8 cellular contexts compared by ENCODE assay signal in the genomic region with DNA sequence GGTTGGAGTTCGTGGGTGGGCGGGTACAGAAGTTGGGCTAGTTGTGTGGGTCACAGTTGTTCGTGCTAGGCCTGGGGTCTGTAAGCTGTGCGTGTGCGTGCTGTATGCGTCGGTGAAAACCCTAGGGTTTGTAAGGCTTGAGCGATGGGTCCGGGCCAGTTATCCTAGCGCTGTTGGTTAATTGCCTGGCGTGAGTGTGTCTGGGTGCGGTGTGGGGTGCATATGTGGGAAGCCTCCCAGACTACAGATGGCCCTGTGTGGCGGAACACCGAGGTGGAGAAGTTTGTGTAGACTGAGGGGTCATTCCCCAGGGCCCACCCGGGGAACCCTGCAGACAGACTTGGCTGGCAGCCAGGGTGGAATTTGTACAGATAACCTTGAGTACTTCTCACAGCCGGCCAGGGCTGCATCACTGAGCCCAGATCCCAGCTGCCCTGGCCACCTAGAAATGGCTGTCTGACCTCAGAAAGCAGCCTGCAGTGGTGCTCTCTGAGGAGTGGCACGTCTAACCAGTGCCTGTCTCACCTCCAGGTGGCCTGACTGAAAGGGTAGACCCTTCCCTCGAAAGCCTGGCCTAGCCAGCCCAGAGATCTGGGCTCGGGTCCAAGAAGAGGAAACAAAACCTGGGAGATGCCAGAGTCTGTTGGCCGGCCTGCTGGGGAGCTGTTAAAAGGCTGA. TPM values are rescaled to one million over a fixed set of nuclear protein-coding genes. Genes with fewer than 3 reads are reported as not detected.
DNase-seq lines count a peak whose midpoint lies in the region; ATAC-seq and TF ChIP-seq lines count a peak whose summit lies in the region.

No MANE protein-coding gene starts in this region.

- TF ChIP-seq POLR2A in stomach (IDR thresholded peaks at IDR 0.05) = no peak

- peaks cover 15 to 34% (median 31%) of the 10 kb centered on the region in 4 donors for H3K4me1 ChIP-seq in stomach

- no peaks in the 10 kb centered on the region for H3K27me3 ChIP-seq in stomach

- DNase-seq in DMS153 treated with DMSO at 0.1 percent for 48 hours (lab: John Stamatoyannopoulos, UW; ENCODE audit: unreplicated experiment) (peak; percentile 28), HUDEP-2 (lab: John Stamatoyannopoulos, UW; ENCODE audit: unreplicated experiment in 76 of 76) (peak in 46 of 76 experiments; percentile 4 to 68 (median 38)), OCI-M1 (lab: John Stamatoyannopoulos, UW) (peak; percentile 74), cerebellum (ENCODE audit: low spot score) (peak; percentile 52), left lobe of liver (ENCODE audit: low spot score) (peak; percentile 67), stomach (peak; percentile 67)
- no peak for DNase-seq in stimulated activated CD4-positive, alpha-beta T cell treated with anti-CD3 and anti-CD28 coated beads, Interleukin-12 subunit alpha, Interleukin-12 subunit beta, amount 100 ng/mL, for 4 hours

- H3K4me3 ChIP-seq in stomach = peak overlapping the region; percentile 74 to 89 (median 82)

- no peaks in the 10 kb centered on the region for H3K9me3 ChIP-seq in stomach

- H3K36me3 ChIP-seq in stomach = peaks cover 8 to 19% (median 17%) of the 10 kb centered on the region in 4 donors

- H3K27ac ChIP-seq in stomach = peak overlapping the region; percentile 34 to 97 (median 90)

- no peak for TF ChIP-seq EP300 in stomach (IDR thresholded peaks at IDR 0.05)

- WGBS in stomach, 5 donors = 2 to 6% (median 3%) methylated on average over 17 to 20 of the region's 20 CpGs

- ATAC-seq in left lobe of liver (peak; percentile 41), GM18502 (IDR thresholded peaks at IDR 0.05; ENCODE audit: poor library complexity, unreplicated experiment) (no peak)

- intact Hi-C loops in stomach (cut with DNase I; ENCODE audit: low total_unique reads) = no loop called here

- TF ChIP-seq CTCF in stomach (IDR thresholded peaks at IDR 0.05) = no peak

RNA-seq across cellular contexts. Expression of a gene that starts 1.8 kb away (rescaled TPM):
- 14.2 TPM for total RNA-seq in cerebellum
- 4.6 TPM for total RNA-seq in left lobe of liver
- 10 to 100 TPM in 4 of 5 donors, not detected in 1; 14.9 to 24.6 (median 18.7) TPM for total RNA-seq in stomach
- 1 to 10 TPM; 4.6 to 5.2 (median 4.8) TPM for polyA plus RNA-seq in stomach

RNA-seq across cellular contexts. Expression of a gene that starts 30.4 kb away (rescaled TPM):
- total RNA-seq in cerebellum (21.7 TPM), left lobe of liver (113 TPM), stomach (100 to 1,000 TPM in 2 of 5 donors, 10 to 100 TPM in 3; 35.0 to 136 (median 96.4) TPM)
- polyA plus RNA-seq in stomach = 100 to 1,000 TPM in 1 of 3 donors, 10 to 100 TPM in 2; 76.8 to 113 (median 84.6) TPM

RNA-seq across cellular contexts. Expression of a gene that starts 33.9 kb away (rescaled TPM):
- total RNA-seq in cerebellum = 0.36 TPM
- total RNA-seq in left lobe of liver = 22.8 TPM
- total RNA-seq in stomach = 100 to 1,000 TPM in 4 of 5 donors, 10 to 100 TPM in 1; 33.0 to 738 (median 258) TPM
- 100 to 1,000 TPM; 101 to 941 (median 189) TPM for polyA plus RNA-seq in stomach

Comparison
In these comparisons a context has a peak if more than half of its experiments do, and no peak if none do; other contexts are left out.
1. RNA of a gene that starts 33.9 kb away (total RNA-seq): 33.0 to 738 TPM in stomach and 22.8 TPM in left lobe of liver (single experiment); 0.36 TPM in cerebellum (single experiment); every median in the first group is over 10 times any median in the second.